12 cellular contexts compared by ENCODE assay signal in the genomic region with DNA sequence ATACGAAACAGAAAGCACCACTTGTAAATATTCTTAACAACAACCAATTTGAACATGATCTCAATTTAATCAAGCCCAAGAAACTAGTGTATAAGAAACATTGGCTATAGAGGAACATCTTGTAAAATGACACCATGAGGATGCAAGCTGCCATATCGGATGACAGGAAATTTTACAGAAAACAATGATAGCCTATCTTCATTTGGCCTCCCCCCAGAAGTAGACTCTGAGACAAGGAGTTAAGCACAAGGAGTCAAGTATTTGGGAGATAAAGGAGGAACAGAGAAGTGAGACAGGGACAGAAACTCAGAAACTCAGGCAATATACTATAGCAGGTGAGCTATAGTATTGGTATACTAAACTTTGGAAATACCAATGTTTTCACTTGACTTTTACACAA.
"Had no signal": no experiment of that assay in that cellular context is flagged by ENCODE, and none has a peak within 500 bp of the region (broad histone marks: within the 10 kb centered on the region; RNA-seq: fewer than 3 reads in every experiment).

No MANE protein-coding gene starts in this region.

- H3K36me3 ChIP-seq: ascending aorta, esophagus muscularis mucosa, left lung, thyroid gland had no signal

- H3K27me3 ChIP-seq: ascending aorta, esophagus muscularis mucosa, left lung, thyroid gland had no signal

- FAIRE-seq: endometrium, keratinocyte had no signal

- H3K27ac ChIP-seq: ascending aorta, esophagus muscularis mucosa, left lung, thyroid gland had no signal

- DNase-seq: activated CD4-positive, CD25-positive, alpha-beta regulatory T cell treated with anti-CD3 and anti-CD28 coated beads, Interleukin-2, amount 50 U/mL, for 72 hours; activated naive CD4-positive, alpha-beta T cell treated with anti-CD3 and anti-CD28 coated beads for 36 hours; activated naive CD8-positive, alpha-beta T cell treated with anti-CD3 and anti-CD28 coated beads, Interleukin-2, amount 50 U/mL, for 24 hours; activated T-cell treated with anti-CD3 and anti-CD28 coated beads for 4 hours; hippocampal formation; left lung; nucleus accumbens; thyroid gland had no signal

- H3K9me3 ChIP-seq: ascending aorta, esophagus muscularis mucosa, left lung, thyroid gland had no signal

- H3K4me3 ChIP-seq: ascending aorta, esophagus muscularis mucosa, left lung, thyroid gland had no signal
